ENCODE assay signal across 8 cellular contexts in genomic region chr6:135180458-135181332, GRCh38. TPM values are rescaled to one million over a fixed set of nuclear protein-coding genes. Genes with fewer than 3 reads are reported as not detected.
DNase-seq lines count a peak whose midpoint lies in the region; FAIRE-seq and TF ChIP-seq lines count a peak whose summit lies in the region.

TSS of gene MYB (plus strand) at chr6:135181308. CDS start at chr6:135181514, 206 bp downstream.

- H3K9me3 ChIP-seq in neuronal stem cell (replicated peaks in 1 of 2; ENCODE audit: control insufficient read depth in 2 of 2, insufficient read depth in 1 of 2, low read depth in 1 of 2, low read length in 2 of 2), result peaks cover 0 to 2% of the 10 kb centered on the region in 2 donors

- no peak within 1 kb of the TSS for H2BK120ac ChIP-seq in neuronal stem cell (ENCODE audit: low read depth, low read length)

- H3K27me3 Mint-ChIP-seq in type B pancreatic cell, result peaks cover 57% of the 10 kb centered on the region

- H3K4me3 ChIP-seq in LNCaP clone FGC (ENCODE audit: low read depth, low read length) (peak within 1 kb of the TSS; percentile 52), fibroblast of pulmonary artery (replicated peaks; ENCODE audit: low read depth, low read length) (peak within 1 kb of the TSS; percentile 63), neuronal stem cell (ENCODE audit: low read length in 2 of 2) (peak within 1 kb of the TSS; percentile 70 to 84)

- H3K23ac ChIP-seq in neuronal stem cell (ENCODE audit: low read depth, low read length, poor library complexity), result no peak within 1 kb of the TSS

- H3K27me3 ChIP-seq in neuronal stem cell (ENCODE audit: control insufficient read depth in 3 of 3, insufficient read depth in 3 of 3, low read depth in 1 of 3, low read length in 3 of 3), result peaks cover 6 to 63% (median 23%) of the 10 kb centered on the region in 3 experiments

- H3K4me1 ChIP-seq in neuronal stem cell (ENCODE audit: control insufficient read depth in 2 of 2, insufficient read depth in 1 of 2, low read depth in 1 of 2, low read length in 2 of 2), result peaks cover 7 to 8% of the 10 kb centered on the region in 2 donors

- no peak within 1 kb of the TSS for H2AK5ac ChIP-seq in neuronal stem cell (ENCODE audit: low read depth, low read length)

- no peaks in the 10 kb centered on the region for H3K36me3 ChIP-seq in neuronal stem cell (replicated peaks in 1 of 2; ENCODE audit: control insufficient read depth in 2 of 2, insufficient read depth in 2 of 2, low read length in 2 of 2)

- TF ChIP-seq CTCF in LNCaP clone FGC (IDR thresholded peaks at IDR 0.05; ENCODE audit: control insufficient read depth, extremely low read depth, insufficient read depth), result no peak
- TF ChIP-seq CTCF in fibroblast of pulmonary artery (IDR thresholded peaks at IDR 0.05; ENCODE audit: low read length, missing control alignments), result no peak
- TF ChIP-seq CTCF in type B pancreatic cell (conservative IDR thresholded peaks at IDR 0.05), result peak; percentile 20

- TF ChIP-seq POLR2A in H54 (IDR thresholded peaks at IDR 0.05; ENCODE audit: low read depth, low read length), result peak; percentile 19; the same call in 1 of the 2 replicates

- peak within 1 kb of the TSS; percentile 61 for H3K27ac Mint-ChIP-seq in type B pancreatic cell

- no peak within 1 kb of the TSS for H2BK12ac ChIP-seq in neuronal stem cell (ENCODE audit: low read length)

- H3K79me1 ChIP-seq in neuronal stem cell (ENCODE audit: low read depth, low read length), result no peaks in the 10 kb centered on the region

- FAIRE-seq in H54 (lab: Jason Lieb, UNC), result no peak

- H3K14ac ChIP-seq in neuronal stem cell (ENCODE audit: low read length), result peak within 1 kb of the TSS; percentile 65

- no peak within 1 kb of the TSS for H2BK5ac ChIP-seq in neuronal stem cell (ENCODE audit: low read length)

- peak; percentile 72 for DNase-seq in EL
- DNase-seq in H54 (ENCODE audit: insufficient read length, low spot score), result peak; percentile 71
- DNase-seq in LNCaP clone FGC (ENCODE audit: low read depth), result peak; percentile 58
- DNase-seq in RPMI7951 (ENCODE audit: low read depth), result peak; percentile 47
- peak; percentile 78 to 85 for DNase-seq in activated T-cell treated with anti-CD3 and anti-CD28 coated beads, Interleukin-2, amount 50 U/mL, for 48 hours
- peak; percentile 49 for DNase-seq in fibroblast of pulmonary artery (ENCODE audit: low read depth)
- DNase-seq in neuronal stem cell (ENCODE audit: low spot score), result peak; percentile 67
- DNase-seq in type B pancreatic cell (ENCODE audit: extremely low spot score, unreplicated experiment), result peak; percentile 77

- H4K8ac ChIP-seq in neuronal stem cell (ENCODE audit: low read depth, low read length), result no peak within 1 kb of the TSS

- H2BK15ac ChIP-seq in neuronal stem cell (ENCODE audit: low read length), result no peak within 1 kb of the TSS

- no peak within 1 kb of the TSS for H3K4ac ChIP-seq in neuronal stem cell (ENCODE audit: low read length)

- H3K4me1 Mint-ChIP-seq in type B pancreatic cell (ENCODE audit: unreplicated experiment), result peaks cover 14% of the 10 kb centered on the region

- peak within 1 kb of the TSS; percentile 80 for H3K9ac ChIP-seq in neuronal stem cell (ENCODE audit: low read depth, low read length, poor library complexity)

- H3K4me3 Mint-ChIP-seq in type B pancreatic cell, result peak within 1 kb of the TSS; percentile 91

- peak within 1 kb of the TSS; percentile 97 for H3K4me2 ChIP-seq in neuronal stem cell (ENCODE audit: insufficient read depth, low read length, poor library complexity, severe bottlenecking)

- H4K91ac ChIP-seq in neuronal stem cell (ENCODE audit: low read depth, low read length, poor library complexity), result no peak within 1 kb of the TSS

- H2AFZ ChIP-seq in neuronal stem cell (ENCODE audit: low read length), result peak within 1 kb of the TSS; percentile 92

- no peaks in the 10 kb centered on the region for H3K36me3 Mint-ChIP-seq in type B pancreatic cell

- no CpG with 5 or more reads among the region's 83 CpGs for WGBS in neuronal stem cell (ENCODE audit: extremely low coverage in 2 of 2, insufficient read length in 2 of 2, insufficient replicate concordance in 1 of 2), 2 donors

- peaks cover 4% of the 10 kb centered on the region for H3K9me3 Mint-ChIP-seq in type B pancreatic cell

- peak within 1 kb of the TSS; percentile 74 for H3K27ac ChIP-seq in neuronal stem cell (replicated peaks; ENCODE audit: low read length)

- H3K18ac ChIP-seq in neuronal stem cell (ENCODE audit: low read length), result peak within 1 kb of the TSS; percentile 94

RNA-seq across cellular contexts. Expression of gene MYB, which starts in this region (rescaled TPM):
- total RNA-seq in RPMI7951 (2014; rRNA removed; shearing (Covaris generic)), result 0.12 TPM in 1 of 2 replicates, not detected in the other
- 2.6 TPM for polyA plus RNA-seq in neuronal stem cell (2013, experiment 1 of 2)
- 2.3 TPM for polyA plus RNA-seq in neuronal stem cell (2013, experiment 2 of 2)
- total RNA-seq in type B pancreatic cell (ENCODE audit: low replicate concordance), result 4.7 and 4.9 TPM in 2 replicates

Comparison
In these comparisons a context has a peak if more than half of its experiments do, and no peak if none do; other contexts are left out.
1. Peak in every context shown above with its lines: DNase-seq, H3K4me3 ChIP-seq and H3K27ac ChIP-seq.
2. Peak in DNase-seq in RPMI7951; RNA of the gene not detected or under 1 TPM.